In the genomic region with DNA sequence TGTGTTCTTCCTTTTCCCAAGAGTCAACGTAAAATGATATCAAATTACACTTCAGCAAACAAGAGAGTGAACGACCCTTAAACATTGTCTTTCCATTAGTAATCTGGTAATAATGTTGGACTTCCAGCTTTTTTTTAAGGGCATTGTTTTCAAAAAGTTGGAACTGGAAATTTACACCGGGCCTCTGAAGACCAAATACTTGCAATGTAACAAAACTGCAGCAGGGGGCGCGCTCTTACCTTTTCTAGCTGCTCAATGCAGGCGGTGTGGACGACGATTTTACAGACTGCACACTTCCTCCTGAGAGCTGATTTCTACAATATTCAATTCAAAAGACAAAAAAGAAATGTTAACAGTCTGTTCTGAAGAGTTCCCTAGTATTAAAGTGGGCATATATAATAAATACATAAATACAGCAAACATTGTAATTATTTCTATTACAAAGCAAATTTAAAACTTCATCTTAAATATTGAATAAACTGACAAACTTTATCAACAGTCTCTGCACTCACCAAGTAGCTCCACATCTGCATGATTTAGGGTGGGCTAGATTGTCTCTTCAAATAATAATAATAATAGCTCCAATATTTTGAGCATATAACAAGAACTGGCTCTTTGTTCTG, we compare ENCODE assay signal across 8 cellular contexts.
DNase-seq lines count a peak whose midpoint lies in the region; ATAC-seq and TF ChIP-seq lines count a peak whose summit lies in the region.

No MANE protein-coding gene starts in this region.

- no TSS peak for BruUV-seq in HCT116 (replicated peaks; lab: Mats Ljungman, UMichigan)

- in situ Hi-C loops in G401 (cut with HindIII; ENCODE audit: low sequenced_read_pairs), result no loop called here

- H3K4me1 Mint-ChIP-seq in activated naive CD8-positive, alpha-beta T cell treated with anti-CD3 and anti-CD28 coated beads, Interleukin-2, amount 10 ng/mL, durations not matched to agents 7 days and 5 days, result no peaks in the 10 kb centered on the region

- WGBS in psoas muscle, 3 donors, result 4 to 7% (median 4%) methylated on average over 8 of the region's 8 CpGs

- TF ChIP-seq CTCF in HCT116 (IDR thresholded peaks at IDR 0.05 in 2 of 3, conservative IDR thresholded peaks at IDR 0.05 in 1 of 3; ENCODE audit: borderline replicate concordance in 1 of 3, insufficient read depth in 1 of 3, low read depth in 2 of 3, low read length in 2 of 3) (peak; percentile 74 to 85 (median 78); a peak in 5 of 6 replicates), psoas muscle (IDR thresholded peaks at IDR 0.05) (peak; percentile 77)

- RAD21 ChIA-PET in HCT116 (lab: Charles Lee; ENCODE audit: low non-redundant PET in 1 of 2, low total read pairs in 2 of 2, uncharacterized antibody in 2 of 2, unreplicated experiment in 2 of 2), result interaction anchor here in 1 of 2 experiments (0.6 kb wide), 1 partner anchor 204 kb away, joined by 3 read pairs; no protein-coding TSS in a partner anchor

- CTCF ChIA-PET in HCT116 (lab: Charles Lee), result interaction anchor here (0.6 to 1.6 kb wide), 14 partner anchors 10 to 1946 kb away, joined by 3 to 7 read pairs (median 4); no protein-coding TSS in a partner anchor

- no peaks in the 10 kb centered on the region for H4K20me1 ChIP-seq in HCT116 (ENCODE audit: insufficient read depth)

- peak; percentile 82 for DNase-seq in G401 (ENCODE audit: low spot score)
- peak; percentile 49 for DNase-seq in HCT116 (ENCODE audit: low read depth, low spot score)
- DNase-seq in NAMALWA (ENCODE audit: low spot score), result peak; percentile 84
- peak; percentile 64 for DNase-seq in SK-N-DZ (ENCODE audit: low spot score)
- peak; percentile 66 for DNase-seq in activated naive CD8-positive, alpha-beta T cell treated with anti-CD3 and anti-CD28 coated beads, Interleukin-2, amount 10 ng/mL, durations not matched to agents 7 days and 5 days
- DNase-seq in cardiac septum (ENCODE audit: low spot score), result peak; percentile 84
- DNase-seq in psoas muscle, result peak; percentile 73 to 80

- peak overlapping the region; percentile 1 for H2AFZ ChIP-seq in HCT116 (ENCODE audit: low read depth, low read length, poor library complexity, severe bottlenecking)

- no peak overlapping the region for H3K9ac ChIP-seq in HCT116 (ENCODE audit: low read length)

- no peaks in the 10 kb centered on the region for H3K9me2 ChIP-seq in HCT116 (ENCODE audit: insufficient read depth)

- peak; percentile 81 for TF ChIP-seq RAD21 in HCT116 (IDR thresholded peaks at IDR 0.05; ENCODE audit: low read depth)

- H3K4me1 ChIP-seq in HCT116 (ENCODE audit: control insufficient read depth in 1 of 2, insufficient read depth in 2 of 2, low read length in 2 of 2) (no peaks in the 10 kb centered on the region), psoas muscle (no peaks in the 10 kb centered on the region)

- peak; percentile 88 for ATAC-seq in HCT116
- peak; percentile 58 for ATAC-seq in activated naive CD8-positive, alpha-beta T cell treated with anti-CD3 and anti-CD28 coated beads, Interleukin-2, amount 10 ng/mL, durations not matched to agents 7 days and 5 days (ENCODE audit: low read depth)
- ATAC-seq in psoas muscle, result peak in 3 of 4 donors; percentile 68 to 84 (median 76)
- no peak for ATAC-seq in GM21381 (IDR thresholded peaks at IDR 0.05; ENCODE audit: unreplicated experiment)

- H3K27ac ChIP-seq in HCT116 (ENCODE audit: low read depth, low read length), result no peak overlapping the region
- no peak overlapping the region for H3K27ac ChIP-seq in psoas muscle

- H3K4me2 ChIP-seq in HCT116 (ENCODE audit: low read length), result no peak overlapping the region

- no peaks in the 10 kb centered on the region for H3K9me3 Mint-ChIP-seq in activated naive CD8-positive, alpha-beta T cell treated with anti-CD3 and anti-CD28 coated beads, Interleukin-2, amount 10 ng/mL, durations not matched to agents 7 days and 5 days

- peaks cover 13% of the 10 kb centered on the region for H3K27me3 Mint-ChIP-seq in activated naive CD8-positive, alpha-beta T cell treated with anti-CD3 and anti-CD28 coated beads, Interleukin-2, amount 10 ng/mL, durations not matched to agents 7 days and 5 days

- H3K4me3 Mint-ChIP-seq in activated naive CD8-positive, alpha-beta T cell treated with anti-CD3 and anti-CD28 coated beads, Interleukin-2, amount 10 ng/mL, durations not matched to agents 7 days and 5 days, result no peak overlapping the region

- H3K27me3 ChIP-seq in HCT116 (ENCODE audit: insufficient read depth, low read length) (peaks cover 16% of the 10 kb centered on the region), psoas muscle (ENCODE audit: insufficient read depth in 3 of 3, low read length in 2 of 3) (peaks cover 0 to 4% (median 0%) of the 10 kb centered on the region in 3 donors)

- H3K36me3 ChIP-seq in HCT116 (ENCODE audit: control insufficient read depth in 1 of 2, insufficient read depth in 2 of 2, low read length in 2 of 2), result no peaks in the 10 kb centered on the region
- no peaks in the 10 kb centered on the region for H3K36me3 ChIP-seq in psoas muscle (ENCODE audit: insufficient read depth in 1 of 2, low read depth in 1 of 2)

- no peak for TF ChIP-seq POLR2A in HCT116 (IDR thresholded peaks at IDR 0.05; ENCODE audit: borderline replicate concordance, extremely low read depth, insufficient read depth, insufficient read length)

- H3K27ac Mint-ChIP-seq in activated naive CD8-positive, alpha-beta T cell treated with anti-CD3 and anti-CD28 coated beads, Interleukin-2, amount 10 ng/mL, durations not matched to agents 7 days and 5 days, result no peak overlapping the region

- intact Hi-C loops in HCT116 (cut with micrococcal nuclease), result loop anchor here (1.0 to 2.0 kb wide), 3 partner anchors 243 to 352 kb away; no protein-coding TSS in a partner anchor
- intact Hi-C loops in cardiac septum (cut with DNase I), result loop anchor here (1.0 to 5.0 kb wide), 3 partner anchors 61 to 351 kb away; no protein-coding TSS in a partner anchor
- intact Hi-C loops in psoas muscle (cut with DNase I), result loop anchor here (1.0 to 2.0 kb wide), 3 partner anchors 242 to 352 kb away; no protein-coding TSS in a partner anchor

- H3K79me2 ChIP-seq in HCT116 (ENCODE audit: insufficient read depth, low read length), result no peaks in the 10 kb centered on the region

- no peaks in the 10 kb centered on the region for H3K36me3 Mint-ChIP-seq in activated naive CD8-positive, alpha-beta T cell treated with anti-CD3 and anti-CD28 coated beads, Interleukin-2, amount 10 ng/mL, durations not matched to agents 7 days and 5 days

- H3K9me3 ChIP-seq in HCT116 (ENCODE audit: control insufficient read depth in 1 of 2, insufficient read depth in 1 of 2, low read depth in 1 of 2, low read length in 2 of 2) (no peaks in the 10 kb centered on the region), psoas muscle (no peaks in the 10 kb centered on the region)

- H3K4me3 ChIP-seq in HCT116 (replicated peaks in 1 of 2; ENCODE audit: low read depth in 1 of 2, low read length in 2 of 2), result no peak overlapping the region
- no peak overlapping the region for H3K4me3 ChIP-seq in psoas muscle

- POLR2A ChIA-PET in HCT116 (lab: Charles Lee), result no interaction called here
- POLR2A ChIA-PET in activated naive CD8-positive, alpha-beta T cell treated with anti-CD3 and anti-CD28 coated beads, Interleukin-2, amount 10 ng/mL, durations not matched to agents 7 days and 5 days (lab: Charles Lee), result no interaction called here

TF ChIP-seq in HCT116, 20 proteins besides CTCF, POLR2A, EP300 and RAD21:
- TF ChIP-seq, protein P1, sequence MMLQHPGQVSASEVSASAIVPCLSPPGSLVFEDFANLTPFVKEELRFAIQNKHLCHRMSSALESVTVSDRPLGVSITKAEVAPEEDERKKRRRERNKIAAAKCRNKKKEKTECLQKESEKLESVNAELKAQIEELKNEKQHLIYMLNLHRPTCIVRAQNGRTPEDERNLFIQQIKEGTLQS (IDR thresholded peaks at IDR 0.05), result no peak
- 0 out of 2 replicates have a peak, but pooled peaks have one; percentile 40 for TF ChIP-seq CBX3 (IDR thresholded peaks at IDR 0.05; ENCODE audit: low read depth)
TF ChIP-seq in HCT116: peak in this region for 1.
